In the genomic region with DNA sequence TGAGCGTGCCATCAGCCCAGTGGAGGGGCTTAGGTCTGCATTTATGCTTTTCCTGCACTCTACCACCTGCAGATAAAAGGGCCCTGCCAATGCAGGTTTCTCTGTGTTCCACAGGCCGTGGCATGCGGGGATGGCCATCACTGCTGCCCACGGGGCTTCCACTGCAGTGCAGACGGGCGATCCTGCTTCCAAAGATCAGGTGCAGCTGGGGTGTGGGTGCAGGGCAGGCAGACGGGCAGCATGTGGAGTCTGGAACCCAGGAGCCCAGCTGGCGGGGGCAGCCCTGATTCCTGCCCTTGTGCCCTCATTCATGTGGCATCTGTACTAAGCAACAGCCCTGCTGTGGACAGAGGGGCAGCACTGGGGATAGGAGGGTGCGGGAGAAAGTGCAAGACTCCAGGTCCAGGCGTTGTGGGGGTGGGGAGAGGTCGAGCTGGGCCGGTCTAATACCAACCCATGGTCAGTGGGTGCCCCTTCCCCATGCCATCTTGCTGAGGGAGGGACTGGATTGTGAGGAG, we compare ENCODE assay signal across 20 cellular contexts. TPM values are rescaled to one million over a fixed set of nuclear protein-coding genes. Genes with fewer than 3 reads are reported as not detected.
DNase-seq lines count a peak whose midpoint lies in the region; ATAC-seq and TF ChIP-seq lines count a peak whose summit lies in the region.
"Had no signal": no experiment of that assay in that cellular context is flagged by ENCODE, and none has a peak within 500 bp of the region (broad histone marks: within the 10 kb centered on the region; RNA-seq: fewer than 3 reads in every experiment).

No MANE protein-coding gene starts in this region.

- CTCF ChIA-PET in OCI-LY7 (lab: Charles Lee; ENCODE audit: unreplicated experiment) = interaction anchor here (0.6 to 0.7 kb wide), 2 partner anchors 17 to 182 kb away, joined by 3 read pairs; no protein-coding TSS in a partner anchor
- CTCF ChIA-PET in A673 (lab: Charles Lee) = no interaction called here

- 90% methylated on average over 12 of the region's 12 CpGs for WGBS in right cardiac atrium

- H3K79me2 ChIP-seq in OCI-LY7 (ENCODE audit: insufficient read depth, low read depth, low read length) = peaks cover 24% of the 10 kb centered on the region; the same call in 1 of the 2 replicates

- H3K4me1 ChIP-seq in right cardiac atrium (ENCODE audit: control insufficient read depth, insufficient read depth, low read length) = no peaks in the 10 kb centered on the region
- peaks cover 55% of the 10 kb centered on the region for H3K4me1 ChIP-seq in OCI-LY7 (ENCODE audit: insufficient read depth, low read length, poor library complexity, severe bottlenecking)
- no peaks in the 10 kb centered on the region for H3K4me1 ChIP-seq in A673 (ENCODE audit: insufficient read depth, low read length, poor library complexity, severe bottlenecking)
- H3K4me1 ChIP-seq: BE2C had no signal

- H3K27me3 Mint-ChIP-seq in endothelial cell (ENCODE audit: unreplicated experiment) = peaks cover 18% of the 10 kb centered on the region
- H3K27me3 Mint-ChIP-seq in stimulated activated naive B cell treated with anti-CD40 and anti-IgM and Interleukin-4, amounts not matched to agents 10 μg/mL and 1 μg/mL and 100 μg/mL, for 72 hours = no peaks in the 10 kb centered on the region
- H3K27me3 Mint-ChIP-seq: CD8-positive, alpha-beta memory T cell had no signal

- no peaks in the 10 kb centered on the region for H3K9me3 Mint-ChIP-seq in endothelial cell (ENCODE audit: unreplicated experiment)
- peaks cover 0 to 2% of the 10 kb centered on the region in 2 donors for H3K9me3 Mint-ChIP-seq in stimulated activated naive B cell treated with anti-CD40 and anti-IgM and Interleukin-4, amounts not matched to agents 10 μg/mL and 1 μg/mL and 100 μg/mL, for 72 hours
- H3K9me3 Mint-ChIP-seq: CD8-positive, alpha-beta memory T cell had no signal

- H3K36me3 Mint-ChIP-seq in endothelial cell (ENCODE audit: low read depth, unreplicated experiment) = peaks cover 10% of the 10 kb centered on the region
- peaks cover 37 to 49% of the 10 kb centered on the region in 2 donors for H3K36me3 Mint-ChIP-seq in stimulated activated naive B cell treated with anti-CD40 and anti-IgM and Interleukin-4, amounts not matched to agents 10 μg/mL and 1 μg/mL and 100 μg/mL, for 72 hours

- H3K27me3 ChIP-seq in right cardiac atrium (ENCODE audit: control insufficient read depth, insufficient read depth) (no peaks in the 10 kb centered on the region), A673 (replicated peaks; ENCODE audit: insufficient read depth, low read depth, low read length, poor library complexity) (no peaks in the 10 kb centered on the region)
- H3K27me3 ChIP-seq: BE2C, SJSA1 had no signal

- no peaks in the 10 kb centered on the region for H3K9me3 ChIP-seq in right cardiac atrium (ENCODE audit: control insufficient read depth, low read length)
- no peaks in the 10 kb centered on the region for H3K9me3 ChIP-seq in OCI-LY7 (ENCODE audit: low read length)
- H3K9me3 ChIP-seq in A673 (ENCODE audit: low read depth, low read length, poor library complexity, severe bottlenecking) = no peaks in the 10 kb centered on the region
- H3K9me3 ChIP-seq: BE2C, SJSA1 had no signal

- H4K20me1 ChIP-seq in OCI-LY7 (ENCODE audit: insufficient read depth, low read length) = no peaks in the 10 kb centered on the region

- TF ChIP-seq CTCF in OCI-LY7 (conservative IDR thresholded peaks at IDR 0.05; ENCODE audit: low read length) (no peak), endothelial cell (IDR thresholded peaks at IDR 0.05; ENCODE audit: unreplicated experiment) (no peak), A673 (conservative IDR thresholded peaks at IDR 0.05; ENCODE audit: low read depth, low read length) (no peak)

- POLR2A ChIA-PET in OCI-LY7 (lab: Charles Lee) = interaction anchor here (1.2 kb wide), 1 partner anchor 126 kb away, joined by 3 read pairs; no protein-coding TSS in a partner anchor
- POLR2A ChIA-PET in A673 (lab: Charles Lee; ENCODE audit: low non-redundant PET) = no interaction called here

- H3K4me3 ChIP-seq in right cardiac atrium (ENCODE audit: low read length) (no peak overlapping the region), OCI-LY7 (ENCODE audit: low read depth, low read length, poor library complexity, severe bottlenecking) (no peak overlapping the region), A673 (ENCODE audit: low read depth, low read length, poor library complexity, severe bottlenecking) (no peak overlapping the region)
- H3K4me3 ChIP-seq: PC-9, SJSA1 had no signal

- H3K4me2 ChIP-seq in OCI-LY7 (ENCODE audit: low read length) = peak overlapping the region; percentile 97; the same call in 1 of the 2 replicates
- H3K4me2 ChIP-seq: PC-9 had no signal

- ATAC-seq in right cardiac atrium (no peak), GM19467 (IDR thresholded peaks at IDR 0.05; ENCODE audit: unreplicated experiment) (no peak)
- ATAC-seq in stimulated activated naive B cell treated with anti-CD40 and anti-IgM and Interleukin-4, amounts not matched to agents 10 μg/mL and 1 μg/mL and 100 μg/mL, for 72 hours (replicated peaks) = no peak
- ATAC-seq: HepG2 had no signal

- no peak overlapping the region for H2AFZ ChIP-seq in OCI-LY7 (ENCODE audit: low read length)
- H2AFZ ChIP-seq: PC-9 had no signal

- BruUV-seq in OCI-LY7 (replicated peaks; lab: Mats Ljungman, UMichigan) (no TSS peak), A673 (replicated peaks; lab: Mats Ljungman, UMichigan) (no TSS peak)

- no peaks in the 10 kb centered on the region for H3K9me2 ChIP-seq in OCI-LY7 (ENCODE audit: insufficient read depth, low read length)

- H3K36me3 ChIP-seq in OCI-LY7 (ENCODE audit: insufficient read depth, low read length) (peaks cover 46% of the 10 kb centered on the region), A673 (ENCODE audit: insufficient read depth, low read length, poor library complexity, severe bottlenecking) (no peaks in the 10 kb centered on the region)

- no peak overlapping the region for H3K27ac Mint-ChIP-seq in endothelial cell (ENCODE audit: unreplicated experiment)
- H3K27ac Mint-ChIP-seq in stimulated activated naive B cell treated with anti-CD40 and anti-IgM and Interleukin-4, amounts not matched to agents 10 μg/mL and 1 μg/mL and 100 μg/mL, for 72 hours = no peak overlapping the region
- H3K27ac Mint-ChIP-seq: CD8-positive, alpha-beta memory T cell had no signal

- peak in 2 of 3 donors; percentile 44 to 53 for DNase-seq in right cardiac atrium
- no peak for DNase-seq in cardiac septum (ENCODE audit: low spot score)
- DNase-seq in OCI-LY7 (ENCODE audit: low spot score) = no peak
- DNase-seq in endothelial cell (ENCODE audit: low spot score) = no peak
- no peak for DNase-seq in stimulated activated naive B cell treated with anti-CD40 and anti-IgM and Interleukin-4, amounts not matched to agents 10 μg/mL and 1 μg/mL and 100 μg/mL, for 72 hours
- DNase-seq in A673 (ENCODE audit: low spot score) = no peak
- DNase-seq in NCI-H1105 (lab: John Stamatoyannopoulos, UW) = no peak
- DNase-seq: 8988T; BE2C; CD8-positive, alpha-beta memory T cell; DMS79; KG1; NCI-H1436; NCI-H1930; NCI-H226; NCI-H524 treated with DMSO at 0.1 percent for 48 hours; PC-9 had no signal

- peaks cover 17% of the 10 kb centered on the region for H3K4me1 Mint-ChIP-seq in endothelial cell (ENCODE audit: unreplicated experiment)
- peaks cover 39 to 57% of the 10 kb centered on the region in 2 donors for H3K4me1 Mint-ChIP-seq in stimulated activated naive B cell treated with anti-CD40 and anti-IgM and Interleukin-4, amounts not matched to agents 10 μg/mL and 1 μg/mL and 100 μg/mL, for 72 hours

- intact Hi-C loops in right cardiac atrium (cut with DNase I) (no loop called here), cardiac septum (cut with DNase I) (loop anchor here (5.0 kb wide), 1 partner anchor 137 kb away; no protein-coding TSS in a partner anchor), OCI-LY7 (cut with micrococcal nuclease; ENCODE audit: unreplicated experiment) (loop anchor here (2.0 to 5.0 kb wide), 3 partner anchors 139 to 277 kb away; a partner anchor contains a TSS), A673 (cut with micrococcal nuclease; ENCODE audit: unreplicated experiment) (loop anchor here (5.0 kb wide), 1 partner anchor 137 kb away; no protein-coding TSS in a partner anchor)

- H3K27ac ChIP-seq in right cardiac atrium (ENCODE audit: low read length) = no peak overlapping the region
- peak overlapping the region; percentile 90 for H3K27ac ChIP-seq in OCI-LY7 (ENCODE audit: low read depth, low read length, poor library complexity, severe bottlenecking)
- no peak overlapping the region for H3K27ac ChIP-seq in A673 (ENCODE audit: low read depth, low read length, poor library complexity, severe bottlenecking)
- H3K27ac ChIP-seq: PC-9, SJSA1 had no signal

- H3K4me3 Mint-ChIP-seq in endothelial cell (ENCODE audit: unreplicated experiment) = peak overlapping the region; percentile 42
- peak overlapping the region; percentile 36 to 54 for H3K4me3 Mint-ChIP-seq in stimulated activated naive B cell treated with anti-CD40 and anti-IgM and Interleukin-4, amounts not matched to agents 10 μg/mL and 1 μg/mL and 100 μg/mL, for 72 hours

RNA-seq across cellular contexts. Expression of a gene that starts 4.5 kb away (rescaled TPM):
- total RNA-seq in right cardiac atrium = 100 to 1,000 TPM; 158 to 215 (median 194) TPM
- 100 TPM for polyA plus RNA-seq in right cardiac atrium
- total RNA-seq in cardiac septum = 130 TPM
- 185 and 203 TPM in 2 replicates for total RNA-seq in OCI-LY7 (2014; rRNA removed; shearing (Covaris generic))
- total RNA-seq in OCI-LY7 (2022) = 228 and 247 TPM in 2 replicates
- 904 TPM for total RNA-seq in endothelial cell (ENCODE audit: unreplicated experiment)
- 50.4 and 52.0 TPM in 2 replicates for total RNA-seq in A673 (2021)

RNA-seq across cellular contexts. Expression of a gene that starts 14.0 kb away (rescaled TPM):
- total RNA-seq in right cardiac atrium (1 to 10 TPM; 2.4 to 4.0 (median 3.1) TPM), cardiac septum (0.62 TPM), OCI-LY7 (2022) (4.2 and 4.6 TPM in 2 replicates), endothelial cell (ENCODE audit: unreplicated experiment) (53.7 TPM), A673 (2021) (12.8 and 14.9 TPM in 2 replicates)
- polyA plus RNA-seq in right cardiac atrium = 1.9 TPM
- total RNA-seq in OCI-LY7 (2014; rRNA removed; shearing (Covaris generic)) = 3.4 and 8.8 TPM in 2 replicates

RNA-seq across cellular contexts. Expression of a gene that starts 25.0 kb away (rescaled TPM):
- total RNA-seq in right cardiac atrium (10 to 100 TPM; 56.7 to 69.9 (median 66.4) TPM), cardiac septum (53.4 TPM), OCI-LY7 (2022) (142 and 159 TPM in 2 replicates), endothelial cell (ENCODE audit: unreplicated experiment) (124 TPM), A673 (2021) (75.5 and 83.5 TPM in 2 replicates)
- polyA plus RNA-seq in right cardiac atrium = 73.0 TPM
- total RNA-seq in OCI-LY7 (2014; rRNA removed; shearing (Covaris generic)) = 135 and 156 TPM in 2 replicates

RNA-seq across cellular contexts. Expression of a gene that starts 39.8 kb away (rescaled TPM):
- total RNA-seq in right cardiac atrium (10 to 100 TPM in 1 of 4 donors, 1 to 10 TPM in 3; 3.9 to 14.3 (median 8.6) TPM), cardiac septum (1.7 TPM), OCI-LY7 (2022) (0.46 and 0.63 TPM in 2 replicates), endothelial cell (ENCODE audit: unreplicated experiment) (4.3 TPM), A673 (2021) (0.62 and 1.0 TPM in 2 replicates)
- polyA plus RNA-seq in right cardiac atrium = 3.4 TPM
- total RNA-seq in OCI-LY7 (2014; rRNA removed; shearing (Covaris generic)) = 0.44 and 0.57 TPM in 2 replicates

RNA-seq across cellular contexts. Expression of a gene that starts 41.2 kb away (rescaled TPM):
- 1 to 10 TPM; 1.8 to 4.5 (median 2.3) TPM for total RNA-seq in right cardiac atrium
- 1.6 TPM for polyA plus RNA-seq in right cardiac atrium
- total RNA-seq in cardiac septum = 0.97 TPM
- total RNA-seq in OCI-LY7 (2014; rRNA removed; shearing (Covaris generic)) = 0.09 TPM in 1 of 2 replicates, not detected in the other
- total RNA-seq in OCI-LY7 (2022) = 0.24 TPM in 1 of 2 replicates, not detected in the other
- 0.82 TPM for total RNA-seq in endothelial cell (ENCODE audit: unreplicated experiment)
- total RNA-seq in A673 (2021) = 0.56 and 1.2 TPM in 2 replicates
- total RNA-seq: CD8-positive, alpha-beta memory T cell; HepG2; PC-9; SJSA1 had no signal
- polyA plus RNA-seq: CD8-positive, alpha-beta memory T cell had no signal

Comparison
In these comparisons a context has a peak if more than half of its experiments do, and no peak if none do; other contexts are left out.
1. DNase-seq: peak in right cardiac atrium (2 of 3); none in cardiac septum (single experiment), OCI-LY7 (single experiment), endothelial cell (single experiment), stimulated activated naive B cell treated with anti-CD40 and anti-IgM and Interleukin-4, amounts not matched to agents 10 μg/mL and 1 μg/mL and 100 μg/mL, for 72 hours (single experiment), A673 (single experiment) and NCI-H1105 (single experiment).
2. intact Hi-C loops: an anchor here in cardiac septum (5.0 kb wide), OCI-LY7 (2.0 to 5.0 kb wide) and A673 (5.0 kb wide); none called in right cardiac atrium.